19 cellular contexts compared by ENCODE assay signal in the genomic region with DNA sequence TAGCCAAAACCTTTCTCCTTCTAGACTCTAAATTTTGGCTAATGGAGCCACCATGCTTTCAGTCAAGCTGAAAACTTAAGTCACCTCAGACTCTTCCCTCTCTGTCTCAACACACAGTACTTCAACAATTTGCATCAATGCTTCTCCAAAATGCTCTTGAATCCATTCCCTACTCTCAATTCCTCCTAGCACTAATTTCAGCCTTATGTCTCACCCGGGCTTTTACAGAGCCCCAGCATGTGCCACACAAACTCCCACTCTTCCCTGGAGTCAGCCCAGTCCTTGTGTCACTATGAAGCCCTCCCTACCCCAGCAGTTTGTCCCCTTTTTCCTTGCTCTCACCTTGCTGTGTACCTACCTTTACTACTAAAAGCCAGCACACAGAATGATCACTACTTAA. TPM values are rescaled to one million over a fixed set of nuclear protein-coding genes. Genes with fewer than 3 reads are reported as not detected.
DNase-seq lines count a peak whose midpoint lies in the region; ATAC-seq and TF ChIP-seq lines count a peak whose summit lies in the region.
"Had no signal": no experiment of that assay in that cellular context is flagged by ENCODE, and none has a peak within 500 bp of the region (broad histone marks: within the 10 kb centered on the region; RNA-seq: fewer than 3 reads in every experiment).

No MANE protein-coding gene starts in this region.

- peaks cover 25 to 52% (median 34%) of the 10 kb centered on the region in 10 experiments for H3K4me1 ChIP-seq in BLaER1 treated with 17β-estradiol and CSF1 and Interleukin-3, amounts not matched to agents 10 nM and 100 nM

- H3K4me3 ChIP-seq in BLaER1 treated with 17β-estradiol and CSF1 and Interleukin-3, amounts not matched to agents 10 nM and 100 nM: no peak overlapping the region
- H3K4me3 ChIP-seq: GM23338 had no signal

- intact Hi-C loops in CD4-positive, alpha-beta T cell (cut with DNase I, micrococcal nuclease): loop anchor here in 1 of 2 experiments (5.0 kb wide), 2 partner anchors 37 to 163 kb away; a partner anchor contains a TSS
- intact Hi-C loops in activated CD8-positive, alpha-beta T cell treated with anti-CD3 and anti-CD28 coated beads for 36 hours (cut with micrococcal nuclease): no loop called here

- H3K4me3 Mint-ChIP-seq in CD4-positive, alpha-beta T cell: peak overlapping the region; percentile 8
- H3K4me3 Mint-ChIP-seq in activated CD8-positive, alpha-beta T cell treated with anti-CD3 and anti-CD28 coated beads for 36 hours: no peak overlapping the region
- H3K4me3 Mint-ChIP-seq: activated CD8-positive, alpha-beta memory T cell treated with anti-CD3 and anti-CD28 coated beads, Interleukin-2, amount 10 ng/mL, durations not matched to agents 7 days and 5 days; GM23338; T-helper 2 cell treated with Interferon-gamma antibody and Interleukin-4, amounts not matched to agents 5 μg/mL and 100 μg/mL, for 36 hours; type B pancreatic cell had no signal

- peak overlapping the region in 6 of 11 experiments; percentile 9 to 81 (median 38); a peak in 11 of 22 replicates for H3K4me2 ChIP-seq in BLaER1 treated with 17β-estradiol and CSF1 and Interleukin-3, amounts not matched to agents 10 nM and 100 nM
- H3K4me2 ChIP-seq: GM23338 had no signal

- peaks cover 22 to 79% (median 52%) of the 10 kb centered on the region in 11 experiments; a peak in 20 of 22 replicates for H3K36me3 ChIP-seq in BLaER1 treated with 17β-estradiol and CSF1 and Interleukin-3, amounts not matched to agents 10 nM and 100 nM

- CTCF ChIA-PET in CD4-positive, alpha-beta T cell (lab: Charles Lee): interaction anchor here (0.9 to 1.4 kb wide), 2 partner anchors 13 to 40 kb away, joined by 3 to 4 read pairs; no protein-coding TSS in a partner anchor
- CTCF ChIA-PET in activated CD8-positive, alpha-beta T cell treated with anti-CD3 and anti-CD28 coated beads for 36 hours (lab: Charles Lee): interaction anchor here (0.8 to 4.9 kb wide), 3 partner anchors 9 to 40 kb away, joined by 3 to 20 read pairs (median 10); no protein-coding TSS in a partner anchor

- POLR2A ChIA-PET in CD4-positive, alpha-beta T cell (lab: Charles Lee): interaction anchor here (1.0 to 3.1 kb wide), 5 partner anchors 8 to 93 kb away, joined by 3 to 11 read pairs (median 4); a partner anchor contains a TSS
- POLR2A ChIA-PET in activated CD8-positive, alpha-beta T cell treated with anti-CD3 and anti-CD28 coated beads for 36 hours (lab: Charles Lee): interaction anchor here (0.9 to 2.3 kb wide), 2 partner anchors 9 to 18 kb away, joined by 3 to 11 read pairs; no protein-coding TSS in a partner anchor

- H3K27me3 ChIP-seq in BLaER1 treated with 17β-estradiol and CSF1 and Interleukin-3, amounts not matched to agents 10 nM and 100 nM: no peaks in the 10 kb centered on the region
- H3K27me3 ChIP-seq in CD4-positive, alpha-beta T cell (ENCODE audit: control insufficient read depth, insufficient read depth, low read length): no peaks in the 10 kb centered on the region

- peaks cover 8% of the 10 kb centered on the region for H3K9me3 Mint-ChIP-seq in CD4-positive, alpha-beta T cell
- H3K9me3 Mint-ChIP-seq in activated CD8-positive, alpha-beta T cell treated with anti-CD3 and anti-CD28 coated beads for 36 hours: peaks cover 18% of the 10 kb centered on the region
- H3K9me3 Mint-ChIP-seq: T-helper 2 cell treated with Interferon-gamma antibody and Interleukin-4, amounts not matched to agents 5 μg/mL and 100 μg/mL, for 36 hours had no signal

- H4K20me1 ChIP-seq in BLaER1 treated with 17β-estradiol and CSF1 and Interleukin-3, amounts not matched to agents 10 nM and 100 nM: peaks cover 5 to 95% (median 14%) of the 10 kb centered on the region in 11 experiments; a peak in 17 of 22 replicates

- DNase-seq in CD4-positive, alpha-beta T cell: no peak
- no peak for DNase-seq in activated CD8-positive, alpha-beta T cell treated with anti-CD3 and anti-CD28 coated beads for 36 hours
- DNase-seq in islet precursor cell (peak; percentile 24), germinal center (ENCODE audit: low spot score) (no peak), NCI-H2029 (lab: John Stamatoyannopoulos, UW) (no peak)
- no peak for DNase-seq in effector CD8-positive, alpha-beta T cell (lab: John Stamatoyannopoulos, UW)
- DNase-seq: activated CD4-positive, CD25-positive, alpha-beta regulatory T cell; activated CD8-positive, alpha-beta memory T cell treated with anti-CD3 and anti-CD28 coated beads, Interleukin-2, amount 10 ng/mL, durations not matched to agents 7 days and 5 days; activated gamma-delta T cell; Kasumi-1; NCI-H748 treated with DMSO at 0.1 percent for 48 hours; stimulated activated CD4-positive, alpha-beta T cell treated with anti-CD3 and anti-CD28 coated beads, Interleukin-1b, Interleukin-23, amount 100 ng/mL, for 48 hours; stimulated activated naive CD4-positive, alpha-beta T cell treated with Interleukin-2 at 50 U/mL for 16 hours had no signal

- no peak for ATAC-seq in CD4-positive, alpha-beta T cell (ENCODE audit: poor library complexity)
- ATAC-seq in activated CD8-positive, alpha-beta T cell treated with anti-CD3 and anti-CD28 coated beads for 36 hours: no peak
- no peak for ATAC-seq in GM18868 (IDR thresholded peaks at IDR 0.05; ENCODE audit: unreplicated experiment)
- ATAC-seq: activated CD8-positive, alpha-beta memory T cell treated with anti-CD3 and anti-CD28 coated beads, Interleukin-2, amount 10 ng/mL, durations not matched to agents 7 days and 5 days; GM23338; Panc1 had no signal

- H3K27me3 Mint-ChIP-seq in CD4-positive, alpha-beta T cell: no peaks in the 10 kb centered on the region
- H3K27me3 Mint-ChIP-seq in activated CD8-positive, alpha-beta T cell treated with anti-CD3 and anti-CD28 coated beads for 36 hours: no peaks in the 10 kb centered on the region
- H3K27me3 Mint-ChIP-seq: activated CD8-positive, alpha-beta memory T cell treated with anti-CD3 and anti-CD28 coated beads, Interleukin-2, amount 10 ng/mL, durations not matched to agents 7 days and 5 days; type B pancreatic cell had no signal

- peaks cover 3 to 38% (median 27%) of the 10 kb centered on the region in 11 experiments; a peak in 20 of 22 replicates for H3K9me3 ChIP-seq in BLaER1 treated with 17β-estradiol and CSF1 and Interleukin-3, amounts not matched to agents 10 nM and 100 nM (replicated peaks in 1 of 11)
- no peaks in the 10 kb centered on the region for H3K9me3 ChIP-seq in CD4-positive, alpha-beta T cell (ENCODE audit: control insufficient read depth, low read length)

- peaks cover 75% of the 10 kb centered on the region for H3K36me3 Mint-ChIP-seq in CD4-positive, alpha-beta T cell (ENCODE audit: low read depth)
- H3K36me3 Mint-ChIP-seq in activated CD8-positive, alpha-beta T cell treated with anti-CD3 and anti-CD28 coated beads for 36 hours (ENCODE audit: low read depth): peaks cover 52% of the 10 kb centered on the region

- H3K27ac ChIP-seq in BLaER1 treated with 17β-estradiol and CSF1 and Interleukin-3, amounts not matched to agents 10 nM and 100 nM: peak overlapping the region in 2 of 11 experiments; percentile 3 to 47; a peak in 2 of 22 replicates
- no peak overlapping the region for H3K27ac ChIP-seq in CD4-positive, alpha-beta T cell (ENCODE audit: low read depth, low read length)

- H3K9ac ChIP-seq in BLaER1 treated with 17β-estradiol and CSF1 and Interleukin-3, amounts not matched to agents 10 nM and 100 nM: no peak overlapping the region

- H3K4me1 Mint-ChIP-seq in CD4-positive, alpha-beta T cell (ENCODE audit: low read depth): peaks cover 90% of the 10 kb centered on the region
- H3K4me1 Mint-ChIP-seq in activated CD8-positive, alpha-beta T cell treated with anti-CD3 and anti-CD28 coated beads for 36 hours (ENCODE audit: low read depth): peaks cover 88% of the 10 kb centered on the region

- peak overlapping the region; percentile 89 for H3K27ac Mint-ChIP-seq in CD4-positive, alpha-beta T cell
- peak overlapping the region; percentile 18 for H3K27ac Mint-ChIP-seq in activated CD8-positive, alpha-beta T cell treated with anti-CD3 and anti-CD28 coated beads for 36 hours
- H3K27ac Mint-ChIP-seq: activated CD8-positive, alpha-beta memory T cell treated with anti-CD3 and anti-CD28 coated beads, Interleukin-2, amount 10 ng/mL, durations not matched to agents 7 days and 5 days; GM23338; T-helper 2 cell treated with Interferon-gamma antibody and Interleukin-4, amounts not matched to agents 5 μg/mL and 100 μg/mL, for 36 hours; type B pancreatic cell had no signal

- TF ChIP-seq CTCF in CD4-positive, alpha-beta T cell (IDR thresholded peaks at IDR 0.05): no peak
- no peak for TF ChIP-seq CTCF in activated CD8-positive, alpha-beta T cell treated with anti-CD3 and anti-CD28 coated beads for 36 hours (IDR thresholded peaks at IDR 0.05)

RNA-seq across cellular contexts. Expression of a gene that starts 38.7 kb away (rescaled TPM):
- 100 to 1,000 TPM; 201 to 208 TPM for total RNA-seq in CD4-positive, alpha-beta T cell
- 100 to 1,000 TPM; 114 to 115 TPM for total RNA-seq in activated CD8-positive, alpha-beta T cell treated with anti-CD3 and anti-CD28 coated beads for 36 hours
